In the genomic region with DNA sequence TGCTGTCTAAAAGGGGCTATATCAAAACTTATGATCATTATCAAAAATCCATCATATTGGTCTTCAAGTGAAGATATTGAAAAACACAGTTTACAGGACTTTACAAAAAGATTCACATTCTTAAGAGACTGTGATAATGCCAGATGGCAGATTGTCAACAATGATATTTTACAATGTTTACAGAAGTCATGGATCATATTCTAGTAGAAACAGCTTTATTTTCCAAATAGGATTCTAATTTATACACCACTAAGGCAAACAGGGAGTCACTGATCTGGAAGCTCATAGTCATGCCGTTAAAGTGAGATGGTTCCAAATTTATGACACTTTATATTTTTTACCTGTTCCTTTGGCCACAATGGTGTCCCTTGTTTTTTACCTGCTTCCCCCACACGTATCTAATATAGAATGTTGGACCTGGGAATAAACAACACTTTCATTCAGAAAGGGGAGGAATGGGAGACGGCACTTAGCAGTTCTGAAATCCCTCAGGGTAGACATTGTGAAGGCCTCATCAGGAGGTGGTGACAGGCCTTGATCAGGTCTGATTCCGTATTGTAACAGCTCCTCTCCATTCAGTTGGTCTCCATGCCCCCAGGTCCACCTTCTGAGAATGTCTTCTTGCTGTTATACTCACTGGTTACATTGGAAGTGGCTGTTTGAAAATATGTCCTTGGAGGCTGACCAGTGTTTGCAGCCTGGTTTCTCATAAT, we compare ENCODE assay signal across 29 cellular contexts.
"Had no signal": no experiment of that assay in that cellular context is flagged by ENCODE, and none has a peak within 500 bp of the region (broad histone marks: within the 10 kb centered on the region; RNA-seq: fewer than 3 reads in every experiment).

No MANE protein-coding gene starts in this region.

- H3K4me3 Mint-ChIP-seq: activated B cell treated with CpG ODN at 0.5 μM for 24 hours; activated CD8-positive, alpha-beta T cell treated with anti-CD3 and anti-CD28 coated beads for 36 hours; activated naive CD4-positive, alpha-beta T cell treated with anti-CD3 and anti-CD28 coated beads, Interleukin-2, amount 50 U/mL, for 24 hours; activated naive CD8-positive, alpha-beta T cell treated with anti-CD3 and anti-CD28 coated beads, Interleukin-2, amount 50 U/mL, for 24 hours; activated T-cell treated with anti-CD3 and anti-CD28 coated beads, Interleukin-2, amount 50 U/mL, for 4 hours; immature natural killer cell; memory B cell; natural killer cell; neural progenitor cell; stimulated activated memory B cell treated with anti-CD40 and anti-IgM and Interleukin-4, amounts not matched to agents 10 μg/mL and 1 μg/mL and 100 μg/mL, for 72 hours; T-helper 17 cell had no signal

- H3K36me3 Mint-ChIP-seq: activated naive CD4-positive, alpha-beta T cell treated with anti-CD3 and anti-CD28 coated beads, Interleukin-2, amount 50 U/mL, for 24 hours; immature natural killer cell; memory B cell; natural killer cell; neural progenitor cell; stimulated activated memory B cell treated with anti-CD40 and anti-IgM and Interleukin-4, amounts not matched to agents 10 μg/mL and 1 μg/mL and 100 μg/mL, for 72 hours had no signal

- H3K27ac Mint-ChIP-seq: activated B cell treated with CpG ODN at 0.5 μM for 24 hours; activated CD8-positive, alpha-beta T cell treated with anti-CD3 and anti-CD28 coated beads for 36 hours; activated naive CD4-positive, alpha-beta T cell treated with anti-CD3 and anti-CD28 coated beads, Interleukin-2, amount 50 U/mL, for 24 hours; activated naive CD8-positive, alpha-beta T cell treated with anti-CD3 and anti-CD28 coated beads, Interleukin-2, amount 50 U/mL, for 24 hours; activated T-helper 2 cell treated with anti-CD3 and anti-CD28 coated beads, Interferon-gamma antibody, Interleukin-2, Interleukin-4, amounts not matched to agents 10 μg/mL and 5 μg/mL and 100 μg/mL, durations not matched to agents 14 hours and 24 hours and 36 hours; immature natural killer cell; memory B cell; natural killer cell; neural progenitor cell; stimulated activated memory B cell treated with anti-CD40 and anti-IgM and Interleukin-4, amounts not matched to agents 10 μg/mL and 1 μg/mL and 100 μg/mL, for 72 hours; T-helper 17 cell had no signal

- H3K4me1 Mint-ChIP-seq: activated B cell treated with CpG ODN at 0.5 μM for 24 hours; activated naive CD4-positive, alpha-beta T cell treated with anti-CD3 and anti-CD28 coated beads, Interleukin-2, amount 50 U/mL, for 24 hours; activated naive CD8-positive, alpha-beta T cell treated with anti-CD3 and anti-CD28 coated beads, Interleukin-2, amount 50 U/mL, for 24 hours; immature natural killer cell; memory B cell; natural killer cell; neural progenitor cell; stimulated activated memory B cell treated with anti-CD40 and anti-IgM and Interleukin-4, amounts not matched to agents 10 μg/mL and 1 μg/mL and 100 μg/mL, for 72 hours; T-helper 17 cell had no signal

- H3K27me3 ChIP-seq: esophagus muscularis mucosa, gastroesophageal sphincter, neural progenitor cell, right atrium auricular region, stomach, suprapubic skin, tibial nerve had no signal

- H2AFZ ChIP-seq: neural progenitor cell had no signal

- DNase-seq: activated B cell treated with CpG ODN at 0.5 μM for 24 hours; activated CD4-positive, alpha-beta T cell treated with anti-CD3 and anti-CD28 coated beads, Interleukin-2, amount 50 U/mL, for 1 hour; activated CD8-positive, alpha-beta T cell treated with anti-CD3 and anti-CD28 coated beads for 36 hours; activated naive CD8-positive, alpha-beta T cell treated with anti-CD3 and anti-CD28 coated beads, Interleukin-2, amount 50 U/mL, for 24 hours; activated T-cell treated with anti-CD3 and anti-CD28 coated beads, Interleukin-2, amount 50 U/mL, for 4 hours; amygdala; caudate nucleus; hippocampal formation; immature natural killer cell; natural killer cell; occipital lobe; stimulated activated CD4-positive, alpha-beta T cell treated with anti-CD3 and anti-CD28 coated beads, Interleukin-1b, Interleukin-23, amount 100 ng/mL, for 48 hours; stimulated activated CD4-positive, alpha-beta T cell treated with anti-CD3 and anti-CD28 coated beads, Interleukin-4, amount 100 ng/mL, for 4 hours; stimulated activated CD8-positive, alpha-beta memory T cell treated with anti-CD3 and anti-CD28 coated beads, Interleukin-4, amount 100 ng/mL, for 48 hours; stomach; T-helper 17 cell; T1000 had no signal

- H3K27ac ChIP-seq: esophagus muscularis mucosa, gastroesophageal sphincter, neural progenitor cell, right atrium auricular region, stomach, suprapubic skin, tibial nerve had no signal

- H3K4me2 ChIP-seq: neural progenitor cell, smooth muscle cell had no signal

- FAIRE-seq: urothelium cell line had no signal

- ATAC-seq: activated CD8-positive, alpha-beta T cell treated with anti-CD3 and anti-CD28 coated beads for 36 hours; activated naive CD8-positive, alpha-beta T cell treated with anti-CD3 and anti-CD28 coated beads, Interleukin-2, amount 50 U/mL, for 24 hours; activated T-cell treated with anti-CD3 and anti-CD28 coated beads, Interleukin-2, amount 50 U/mL, for 4 hours; gastroesophageal sphincter; natural killer cell; stimulated activated memory B cell treated with anti-CD40 and anti-IgM and Interleukin-4, amounts not matched to agents 10 μg/mL and 1 μg/mL and 100 μg/mL, for 72 hours; T-helper 17 cell had no signal

- H3K36me3 ChIP-seq: esophagus muscularis mucosa, gastroesophageal sphincter, neural progenitor cell, right atrium auricular region, stomach, suprapubic skin, tibial nerve had no signal

- H3K9me3 Mint-ChIP-seq: activated B cell treated with CpG ODN at 0.5 μM for 24 hours; activated CD8-positive, alpha-beta T cell treated with anti-CD3 and anti-CD28 coated beads for 36 hours; activated naive CD4-positive, alpha-beta T cell treated with anti-CD3 and anti-CD28 coated beads, Interleukin-2, amount 50 U/mL, for 24 hours; activated naive CD8-positive, alpha-beta T cell treated with anti-CD3 and anti-CD28 coated beads, Interleukin-2, amount 50 U/mL, for 24 hours; activated T-cell treated with anti-CD3 and anti-CD28 coated beads, Interleukin-2, amount 50 U/mL, for 4 hours; activated T-helper 2 cell treated with anti-CD3 and anti-CD28 coated beads, Interferon-gamma antibody, Interleukin-2, Interleukin-4, amounts not matched to agents 10 μg/mL and 5 μg/mL and 100 μg/mL, durations not matched to agents 14 hours and 24 hours and 36 hours; memory B cell; stimulated activated memory B cell treated with anti-CD40 and anti-IgM and Interleukin-4, amounts not matched to agents 10 μg/mL and 1 μg/mL and 100 μg/mL, for 72 hours had no signal

- H3K27me3 Mint-ChIP-seq: activated naive CD4-positive, alpha-beta T cell treated with anti-CD3 and anti-CD28 coated beads, Interleukin-2, amount 50 U/mL, for 24 hours had no signal

- H3K9ac ChIP-seq: neural progenitor cell had no signal

- H3K9me3 ChIP-seq: esophagus muscularis mucosa, gastroesophageal sphincter, right atrium auricular region, stomach, suprapubic skin, tibial nerve had no signal

- H3K4me1 ChIP-seq: esophagus muscularis mucosa, gastroesophageal sphincter, right atrium auricular region, stomach, suprapubic skin, tibial nerve had no signal

- H3K4me3 ChIP-seq: esophagus muscularis mucosa, gastroesophageal sphincter, neural progenitor cell, right atrium auricular region, smooth muscle cell, stomach, suprapubic skin, tibial nerve had no signal
